ENCODE assay signal across 1 cellular context in the genomic region with DNA sequence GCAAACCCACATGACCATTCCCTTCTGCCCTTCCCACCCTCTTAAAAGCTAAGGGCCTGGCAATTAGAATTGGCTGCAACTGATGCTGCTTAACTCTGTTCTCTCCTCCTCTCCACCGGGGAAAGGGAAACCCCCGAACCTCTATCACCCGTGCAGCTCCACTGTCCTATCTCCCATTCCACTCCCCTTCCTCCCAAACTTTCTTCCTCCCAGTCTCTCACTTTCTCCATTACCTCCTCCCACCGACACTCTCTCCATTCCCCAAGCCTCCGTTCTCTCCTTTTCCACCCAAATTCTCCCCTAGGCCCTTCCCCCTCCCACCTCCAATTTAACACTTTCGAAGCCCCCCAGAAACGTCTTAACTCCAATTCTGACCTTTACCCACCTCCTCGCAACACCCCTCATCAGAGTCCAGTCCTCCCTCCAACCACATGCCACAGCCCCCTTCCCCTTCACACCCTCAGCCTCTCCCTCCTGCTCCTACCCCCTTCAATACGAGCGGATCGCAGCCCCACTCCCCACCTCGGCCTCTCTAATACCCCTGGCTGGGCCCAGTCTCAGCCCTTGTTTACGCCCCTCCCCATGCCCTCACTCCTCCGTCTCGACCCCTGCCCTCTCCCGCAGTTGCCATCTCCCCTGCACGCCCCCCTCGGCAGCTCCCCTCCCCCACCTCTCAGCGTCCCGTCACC.
TF ChIP-seq lines count a peak whose summit lies in the region.

No MANE protein-coding gene starts in this region.

TF ChIP-seq in HEK293, 187 proteins besides CTCF, POLR2A, EP300 and RAD21 (continued from another document and continues in another):
- TF ChIP-seq KLF8 (tag by site-specific recombination; IDR thresholded peaks at IDR 0.05) (peak; percentile 49), ZBTB44 (tag by site-specific recombination; IDR thresholded peaks at IDR 0.05) (no peak), ZNF645 (tag by site-specific recombination; IDR thresholded peaks at IDR 0.05) (peak; percentile 88; the same call in 1 of the 2 replicates), GLI2 (tag by site-specific recombination; IDR thresholded peaks at IDR 0.05; ENCODE audit: borderline replicate concordance, low read depth) (no peak), EGR2 (tag by site-specific recombination; IDR thresholded peaks at IDR 0.05; ENCODE audit: low read depth) (peak; percentile 57), KLF7 (tag by site-specific recombination; IDR thresholded peaks at IDR 0.05; ENCODE audit: borderline replicate concordance) (no peak), ZSCAN23 (tag by site-specific recombination; IDR thresholded peaks at IDR 0.05) (0 out of 2 replicates have a peak, but pooled peaks have one; percentile 49), ZNF274 (IDR thresholded peaks at IDR 0.05; ENCODE audit: low read length) (no peak), ZNF274 (tag by site-specific recombination; IDR thresholded peaks at IDR 0.05; ENCODE audit: borderline replicate concordance) (no peak), ZIC2 (tag by site-specific recombination; IDR thresholded peaks at IDR 0.05) (peak; percentile 54; the same call in 1 of the 2 replicates), ATF2 (tag by site-specific recombination; IDR thresholded peaks at IDR 0.05; ENCODE audit: low read depth) (no peak), KLF10 (tag by site-specific recombination; IDR thresholded peaks at IDR 0.05) (no peak), ZNF792 (tag by site-specific recombination; IDR thresholded peaks at IDR 0.05) (no peak; the same call in 1 of the 2 replicates), ZNF670 (tag by site-specific recombination; IDR thresholded peaks at IDR 0.05; ENCODE audit: low read depth) (no peak), HOXD13 (CRISPR knock-in tag; IDR thresholded peaks at IDR 0.05; ENCODE audit: borderline replicate concordance) (no peak), ZNF701 (tag by site-specific recombination; IDR thresholded peaks at IDR 0.05) (no peak; the same call in 1 of the 2 replicates), ZNF555 (tag by site-specific recombination; conservative IDR thresholded peaks at IDR 0.05) (no peak), ZNF37A (tag by site-specific recombination; IDR thresholded peaks at IDR 0.05) (no peak), ZNF692 (tag by site-specific recombination; IDR thresholded peaks at IDR 0.05) (0 out of 2 replicates have a peak, but pooled peaks have one; percentile 31), BCL11A (tag by site-specific recombination; IDR thresholded peaks at IDR 0.05; ENCODE audit: low read depth) (no peak), ZNF521 (tag by site-specific recombination; IDR thresholded peaks at IDR 0.05) (no peak), ZNF133 (tag by site-specific recombination; IDR thresholded peaks at IDR 0.05) (no peak), SP2 (tag by site-specific recombination; IDR thresholded peaks at IDR 0.05) (no peak), ZNF837 (tag by site-specific recombination; IDR thresholded peaks at IDR 0.05) (no peak), ZNF146 (tag by site-specific recombination; IDR thresholded peaks at IDR 0.05) (no peak), BCL11B (tag by site-specific recombination; IDR thresholded peaks at IDR 0.05; ENCODE audit: low read depth) (peak; percentile 78), PRDM10 (tag by site-specific recombination; IDR thresholded peaks at IDR 0.05) (peak; percentile 81), ZNF416 (tag by site-specific recombination; IDR thresholded peaks at IDR 0.05) (peak; percentile 30; the same call in 1 of the 2 replicates), MZF1 (tag by site-specific recombination; IDR thresholded peaks at IDR 0.05; ENCODE audit: borderline replicate concordance) (no peak), ZBTB8A (tag by site-specific recombination; IDR thresholded peaks at IDR 0.05) (peak; percentile 42), ZBTB48 (tag by site-specific recombination; IDR thresholded peaks at IDR 0.05) (peak; percentile 86), ZXDB (tag by site-specific recombination; IDR thresholded peaks at IDR 0.05) (peak; percentile 80), ZNF23 (tag by site-specific recombination; IDR thresholded peaks at IDR 0.05; ENCODE audit: borderline replicate concordance) (no peak), ZNF549 (tag by site-specific recombination; IDR thresholded peaks at IDR 0.05) (no peak), PRDM1 (tag by site-specific recombination; IDR thresholded peaks at IDR 0.05) (peak; percentile 100), ZNF302 (tag by site-specific recombination; IDR thresholded peaks at IDR 0.05; ENCODE audit: low read depth) (no peak)
- TF ChIP-seq, protein P1, sequence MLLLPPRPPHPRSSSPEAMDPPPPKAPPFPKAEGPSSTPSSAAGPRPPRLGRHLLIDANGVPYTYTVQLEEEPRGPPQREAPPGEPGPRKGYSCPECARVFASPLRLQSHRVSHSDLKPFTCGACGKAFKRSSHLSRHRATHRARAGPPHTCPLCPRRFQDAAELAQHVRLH (tag by site-specific recombination; IDR thresholded peaks at IDR 0.05) = no peak
- TF ChIP-seq, protein P2, sequence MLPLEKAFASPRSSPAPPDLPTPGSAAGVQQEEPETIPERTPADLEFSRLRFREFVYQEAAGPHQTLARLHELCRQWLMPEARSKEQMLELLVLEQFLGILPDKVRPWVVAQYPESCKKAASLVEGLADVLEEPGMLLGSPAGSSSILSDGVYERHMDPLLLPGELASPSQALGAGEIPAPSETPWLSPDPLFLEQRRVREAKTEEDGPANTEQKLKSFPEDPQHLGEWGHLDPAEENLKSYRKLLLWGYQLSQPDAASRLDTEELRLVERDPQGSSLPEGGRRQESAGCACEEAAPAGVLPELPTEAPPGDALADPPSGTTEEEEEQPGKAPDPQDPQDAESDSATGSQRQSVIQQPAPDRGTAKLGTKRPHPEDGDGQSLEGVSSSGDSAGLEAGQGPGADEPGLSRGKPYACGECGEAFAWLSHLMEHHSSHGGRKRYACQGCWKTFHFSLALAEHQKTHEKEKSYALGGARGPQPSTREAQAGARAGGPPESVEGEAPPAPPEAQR (tag by site-specific recombination; IDR thresholded peaks at IDR 0.05) = no peak
- TF ChIP-seq, protein P3, sequence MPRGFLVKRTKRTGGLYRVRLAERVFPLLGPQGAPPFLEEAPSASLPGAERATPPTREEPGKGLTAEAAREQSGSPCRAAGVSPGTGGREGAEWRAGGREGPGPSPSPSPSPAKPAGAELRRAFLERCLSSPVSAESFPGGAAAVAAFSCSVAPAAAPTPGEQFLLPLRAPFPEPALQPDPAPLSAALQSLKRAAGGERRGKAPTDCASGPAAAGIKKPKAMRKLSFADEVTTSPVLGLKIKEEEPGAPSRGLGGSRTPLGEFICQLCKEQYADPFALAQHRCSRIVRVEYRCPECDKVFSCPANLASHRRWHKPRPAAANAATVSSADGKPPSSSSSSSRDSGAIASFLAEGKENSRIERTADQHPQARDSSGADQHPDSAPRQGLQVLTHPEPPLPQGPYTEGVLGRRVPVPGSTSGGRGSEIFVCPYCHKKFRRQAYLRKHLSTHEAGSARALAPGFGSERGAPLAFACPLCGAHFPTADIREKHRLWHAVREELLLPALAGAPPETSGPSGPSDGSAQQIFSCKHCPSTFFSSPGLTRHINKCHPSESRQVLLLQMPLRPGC (tag by site-specific recombination; IDR thresholded peaks at IDR 0.05) = no peak
- TF ChIP-seq, protein P4, sequence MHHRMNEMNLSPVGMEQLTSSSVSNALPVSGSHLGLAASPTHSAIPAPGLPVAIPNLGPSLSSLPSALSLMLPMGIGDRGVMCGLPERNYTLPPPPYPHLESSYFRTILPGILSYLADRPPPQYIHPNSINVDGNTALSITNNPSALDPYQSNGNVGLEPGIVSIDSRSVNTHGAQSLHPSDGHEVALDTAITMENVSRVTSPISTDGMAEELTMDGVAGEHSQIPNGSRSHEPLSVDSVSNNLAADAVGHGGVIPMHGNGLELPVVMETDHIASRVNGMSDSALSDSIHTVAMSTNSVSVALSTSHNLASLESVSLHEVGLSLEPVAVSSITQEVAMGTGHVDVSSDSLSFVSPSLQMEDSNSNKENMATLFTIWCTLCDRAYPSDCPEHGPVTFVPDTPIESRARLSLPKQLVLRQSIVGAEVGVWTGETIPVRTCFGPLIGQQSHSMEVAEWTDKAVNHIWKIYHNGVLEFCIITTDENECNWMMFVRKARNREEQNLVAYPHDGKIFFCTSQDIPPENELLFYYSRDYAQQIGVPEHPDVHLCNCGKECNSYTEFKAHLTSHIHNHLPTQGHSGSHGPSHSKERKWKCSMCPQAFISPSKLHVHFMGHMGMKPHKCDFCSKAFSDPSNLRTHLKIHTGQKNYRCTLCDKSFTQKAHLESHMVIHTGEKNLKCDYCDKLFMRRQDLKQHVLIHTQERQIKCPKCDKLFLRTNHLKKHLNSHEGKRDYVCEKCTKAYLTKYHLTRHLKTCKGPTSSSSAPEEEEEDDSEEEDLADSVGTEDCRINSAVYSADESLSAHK (tag by site-specific recombination; IDR thresholded peaks at IDR 0.05) = no peak; the same call in 1 of the 2 replicates
